ENCODE assay signal across 1 cellular context in the genomic region with DNA sequence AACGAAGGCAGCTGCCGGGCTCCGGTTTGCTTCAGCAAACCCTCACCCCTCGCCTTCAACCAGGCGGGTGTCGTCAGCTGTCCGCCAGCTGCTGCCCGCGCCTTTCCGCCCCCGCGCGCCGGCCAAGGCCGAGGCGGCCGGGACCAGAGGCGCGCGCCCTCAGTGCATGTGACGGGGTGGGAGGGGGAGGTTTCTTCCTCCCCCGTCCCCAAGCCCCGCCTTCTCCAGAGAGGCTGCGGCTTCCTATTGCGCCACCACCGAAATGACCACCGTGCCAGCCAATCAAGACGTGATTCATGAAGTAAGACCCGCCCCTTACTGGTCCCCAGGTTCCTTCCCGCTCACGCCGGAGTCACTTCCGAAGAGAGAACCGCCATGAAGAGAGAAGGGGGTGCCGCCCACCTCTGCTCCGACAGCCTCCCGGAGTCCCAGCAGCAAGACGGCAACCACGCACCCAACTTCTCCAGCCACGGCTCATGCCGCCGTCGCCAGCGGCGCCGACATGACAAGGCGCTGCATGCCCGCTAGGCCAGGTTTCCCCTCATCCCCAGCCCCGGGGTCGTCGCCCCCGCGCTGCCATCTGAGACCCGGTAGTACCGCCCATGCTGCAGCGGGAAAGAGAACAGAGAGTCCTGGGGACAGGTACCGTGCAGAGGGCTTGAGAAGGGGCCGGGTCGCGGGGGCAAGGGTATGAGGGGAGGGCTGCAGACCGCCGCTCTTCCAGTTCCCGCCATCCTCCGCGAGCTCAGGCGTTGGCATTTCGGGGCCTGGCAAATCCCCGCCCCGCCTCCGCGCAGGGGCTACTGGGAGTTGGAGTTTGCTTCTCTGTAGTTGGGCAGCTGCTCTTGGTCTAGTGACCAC.
TF ChIP-seq lines count a peak whose summit lies in the region.

A gene with protein sequence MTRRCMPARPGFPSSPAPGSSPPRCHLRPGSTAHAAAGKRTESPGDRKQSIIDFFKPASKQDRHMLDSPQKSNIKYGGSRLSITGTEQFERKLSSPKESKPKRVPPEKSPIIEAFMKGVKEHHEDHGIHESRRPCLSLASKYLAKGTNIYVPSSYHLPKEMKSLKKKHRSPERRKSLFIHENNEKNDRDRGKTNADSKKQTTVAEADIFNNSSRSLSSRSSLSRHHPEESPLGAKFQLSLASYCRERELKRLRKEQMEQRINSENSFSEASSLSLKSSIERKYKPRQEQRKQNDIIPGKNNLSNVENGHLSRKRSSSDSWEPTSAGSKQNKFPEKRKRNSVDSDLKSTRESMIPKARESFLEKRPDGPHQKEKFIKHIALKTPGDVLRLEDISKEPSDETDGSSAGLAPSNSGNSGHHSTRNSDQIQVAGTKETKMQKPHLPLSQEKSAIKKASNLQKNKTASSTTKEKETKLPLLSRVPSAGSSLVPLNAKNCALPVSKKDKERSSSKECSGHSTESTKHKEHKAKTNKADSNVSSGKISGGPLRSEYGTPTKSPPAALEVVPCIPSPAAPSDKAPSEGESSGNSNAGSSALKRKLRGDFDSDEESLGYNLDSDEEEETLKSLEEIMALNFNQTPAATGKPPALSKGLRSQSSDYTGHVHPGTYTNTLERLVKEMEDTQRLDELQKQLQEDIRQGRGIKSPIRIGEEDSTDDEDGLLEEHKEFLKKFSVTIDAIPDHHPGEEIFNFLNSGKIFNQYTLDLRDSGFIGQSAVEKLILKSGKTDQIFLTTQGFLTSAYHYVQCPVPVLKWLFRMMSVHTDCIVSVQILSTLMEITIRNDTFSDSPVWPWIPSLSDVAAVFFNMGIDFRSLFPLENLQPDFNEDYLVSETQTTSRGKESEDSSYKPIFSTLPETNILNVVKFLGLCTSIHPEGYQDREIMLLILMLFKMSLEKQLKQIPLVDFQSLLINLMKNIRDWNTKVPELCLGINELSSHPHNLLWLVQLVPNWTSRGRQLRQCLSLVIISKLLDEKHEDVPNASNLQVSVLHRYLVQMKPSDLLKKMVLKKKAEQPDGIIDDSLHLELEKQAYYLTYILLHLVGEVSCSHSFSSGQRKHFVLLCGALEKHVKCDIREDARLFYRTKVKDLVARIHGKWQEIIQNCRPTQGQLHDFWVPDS (plus strand): TSS at position 355 of the 861 bp plus-strand sequence. CDS start 148 bp downstream, at position 503.

TF ChIP-seq in HepG2, 621 proteins besides CTCF, POLR2A, EP300 and RAD21 (continued from another document):
- TF ChIP-seq, protein P1, sequence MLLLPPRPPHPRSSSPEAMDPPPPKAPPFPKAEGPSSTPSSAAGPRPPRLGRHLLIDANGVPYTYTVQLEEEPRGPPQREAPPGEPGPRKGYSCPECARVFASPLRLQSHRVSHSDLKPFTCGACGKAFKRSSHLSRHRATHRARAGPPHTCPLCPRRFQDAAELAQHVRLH (CRISPR knock-in tag; IDR thresholded peaks at IDR 0.05; ENCODE audit: borderline replicate concordance, low read depth): peak; percentile 78; the same call in 1 of the 2 replicates
- TF ChIP-seq, protein P2, sequence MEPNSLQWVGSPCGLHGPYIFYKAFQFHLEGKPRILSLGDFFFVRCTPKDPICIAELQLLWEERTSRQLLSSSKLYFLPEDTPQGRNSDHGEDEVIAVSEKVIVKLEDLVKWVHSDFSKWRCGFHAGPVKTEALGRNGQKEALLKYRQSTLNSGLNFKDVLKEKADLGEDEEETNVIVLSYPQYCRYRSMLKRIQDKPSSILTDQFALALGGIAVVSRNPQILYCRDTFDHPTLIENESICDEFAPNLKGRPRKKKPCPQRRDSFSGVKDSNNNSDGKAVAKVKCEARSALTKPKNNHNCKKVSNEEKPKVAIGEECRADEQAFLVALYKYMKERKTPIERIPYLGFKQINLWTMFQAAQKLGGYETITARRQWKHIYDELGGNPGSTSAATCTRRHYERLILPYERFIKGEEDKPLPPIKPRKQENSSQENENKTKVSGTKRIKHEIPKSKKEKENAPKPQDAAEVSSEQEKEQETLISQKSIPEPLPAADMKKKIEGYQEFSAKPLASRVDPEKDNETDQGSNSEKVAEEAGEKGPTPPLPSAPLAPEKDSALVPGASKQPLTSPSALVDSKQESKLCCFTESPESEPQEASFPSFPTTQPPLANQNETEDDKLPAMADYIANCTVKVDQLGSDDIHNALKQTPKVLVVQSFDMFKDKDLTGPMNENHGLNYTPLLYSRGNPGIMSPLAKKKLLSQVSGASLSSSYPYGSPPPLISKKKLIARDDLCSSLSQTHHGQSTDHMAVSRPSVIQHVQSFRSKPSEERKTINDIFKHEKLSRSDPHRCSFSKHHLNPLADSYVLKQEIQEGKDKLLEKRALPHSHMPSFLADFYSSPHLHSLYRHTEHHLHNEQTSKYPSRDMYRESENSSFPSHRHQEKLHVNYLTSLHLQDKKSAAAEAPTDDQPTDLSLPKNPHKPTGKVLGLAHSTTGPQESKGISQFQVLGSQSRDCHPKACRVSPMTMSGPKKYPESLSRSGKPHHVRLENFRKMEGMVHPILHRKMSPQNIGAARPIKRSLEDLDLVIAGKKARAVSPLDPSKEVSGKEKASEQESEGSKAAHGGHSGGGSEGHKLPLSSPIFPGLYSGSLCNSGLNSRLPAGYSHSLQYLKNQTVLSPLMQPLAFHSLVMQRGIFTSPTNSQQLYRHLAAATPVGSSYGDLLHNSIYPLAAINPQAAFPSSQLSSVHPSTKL (CRISPR knock-in tag; IDR thresholded peaks at IDR 0.05): peak; percentile 81
- 0 out of 2 replicates have a peak, but pooled peaks have one; percentile 22 for TF ChIP-seq FOXJ3 (CRISPR knock-in tag; IDR thresholded peaks at IDR 0.05; ENCODE audit: borderline replicate concordance)
- no peak; the same call in 1 of the 2 replicates for TF ChIP-seq ZNF850 (CRISPR knock-in tag; conservative IDR thresholded peaks at IDR 0.05)
- TF ChIP-seq YEATS4 (CRISPR knock-in tag; IDR thresholded peaks at IDR 0.05; ENCODE audit: borderline replicate concordance): peak; percentile 96
- TF ChIP-seq, protein P3, sequence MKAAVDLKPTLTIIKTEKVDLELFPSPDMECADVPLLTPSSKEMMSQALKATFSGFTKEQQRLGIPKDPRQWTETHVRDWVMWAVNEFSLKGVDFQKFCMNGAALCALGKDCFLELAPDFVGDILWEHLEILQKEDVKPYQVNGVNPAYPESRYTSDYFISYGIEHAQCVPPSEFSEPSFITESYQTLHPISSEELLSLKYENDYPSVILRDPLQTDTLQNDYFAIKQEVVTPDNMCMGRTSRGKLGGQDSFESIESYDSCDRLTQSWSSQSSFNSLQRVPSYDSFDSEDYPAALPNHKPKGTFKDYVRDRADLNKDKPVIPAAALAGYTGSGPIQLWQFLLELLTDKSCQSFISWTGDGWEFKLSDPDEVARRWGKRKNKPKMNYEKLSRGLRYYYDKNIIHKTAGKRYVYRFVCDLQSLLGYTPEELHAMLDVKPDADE (CRISPR knock-in tag; IDR thresholded peaks at IDR 0.05): peak; percentile 42; the same call in 1 of the 2 replicates
- no peak for TF ChIP-seq ZNF550 (CRISPR knock-in tag; IDR thresholded peaks at IDR 0.05; ENCODE audit: borderline replicate concordance)
- no peak for TF ChIP-seq ZNF282 (IDR thresholded peaks at IDR 0.05; ENCODE audit: partially characterized antibody)
- no peak for TF ChIP-seq ZNF737 (CRISPR knock-in tag; IDR thresholded peaks at IDR 0.05; ENCODE audit: borderline replicate concordance)
- TF ChIP-seq, protein P4, sequence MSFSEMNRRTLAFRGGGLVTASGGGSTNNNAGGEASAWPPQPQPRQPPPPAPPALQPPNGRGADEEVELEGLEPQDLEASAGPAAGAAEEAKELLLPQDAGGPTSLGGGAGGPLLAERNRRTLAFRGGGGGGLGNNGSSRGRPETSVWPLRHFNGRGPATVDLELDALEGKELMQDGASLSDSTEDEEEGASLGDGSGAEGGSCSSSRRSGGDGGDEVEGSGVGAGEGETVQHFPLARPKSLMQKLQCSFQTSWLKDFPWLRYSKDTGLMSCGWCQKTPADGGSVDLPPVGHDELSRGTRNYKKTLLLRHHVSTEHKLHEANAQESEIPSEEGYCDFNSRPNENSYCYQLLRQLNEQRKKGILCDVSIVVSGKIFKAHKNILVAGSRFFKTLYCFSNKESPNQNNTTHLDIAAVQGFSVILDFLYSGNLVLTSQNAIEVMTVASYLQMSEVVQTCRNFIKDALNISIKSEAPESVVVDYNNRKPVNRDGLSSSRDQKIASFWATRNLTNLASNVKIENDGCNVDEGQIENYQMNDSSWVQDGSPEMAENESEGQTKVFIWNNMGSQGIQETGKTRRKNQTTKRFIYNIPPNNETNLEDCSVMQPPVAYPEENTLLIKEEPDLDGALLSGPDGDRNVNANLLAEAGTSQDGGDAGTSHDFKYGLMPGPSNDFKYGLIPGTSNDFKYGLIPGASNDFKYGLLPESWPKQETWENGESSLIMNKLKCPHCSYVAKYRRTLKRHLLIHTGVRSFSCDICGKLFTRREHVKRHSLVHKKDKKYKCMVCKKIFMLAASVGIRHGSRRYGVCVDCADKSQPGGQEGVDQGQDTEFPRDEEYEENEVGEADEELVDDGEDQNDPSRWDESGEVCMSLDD (CRISPR knock-in tag; IDR thresholded peaks at IDR 0.05; ENCODE audit: borderline replicate concordance): 0 out of 2 replicates have a peak, but pooled peaks have one; percentile 76
- no peak for TF ChIP-seq ZNF234 (CRISPR knock-in tag; conservative IDR thresholded peaks at IDR 0.05)
- peak; percentile 48 for TF ChIP-seq ZNF564 (CRISPR knock-in tag; IDR thresholded peaks at IDR 0.05)
- TF ChIP-seq GATAD2A (CRISPR knock-in tag; IDR thresholded peaks at IDR 0.05): 0 out of 2 replicates have a peak, but pooled peaks have one; percentile 12
TF ChIP-seq in HepG2: peak in this region for 302.
